ENCODE assay signal across 8 cellular contexts in genomic region chr15:91942676-91943417, GRCh38.
DNase-seq lines count a peak whose midpoint lies in the region; ATAC-seq and TF ChIP-seq lines count a peak whose summit lies in the region.

No MANE protein-coding gene starts in this region.

- DNase-seq in NCI-H2081 (lab: John Stamatoyannopoulos, UW) (peak; percentile 17 to 25), NCI-H2081 treated with DMSO at 0.1 percent for 48 hours (lab: John Stamatoyannopoulos, UW) (no peak), SK-MEL-5 (ENCODE audit: low read depth, low spot score) (peak; percentile 56), mucosa of descending colon (peak; percentile 70 to 89 (median 80)), type B pancreatic cell (ENCODE audit: extremely low spot score, unreplicated experiment) (no peak), germinal center (ENCODE audit: low spot score) (no peak)

- intact Hi-C loops in dendritic cell treated with granulocyte-macrophage colony-stimulating factor and Interleukin-4, amounts not matched to agents 40 ng/mL and 50 ng/mL, for 4 days (cut with micrococcal nuclease), result loop anchor here (2.0 to 10.0 kb wide), 3 partner anchors 22 to 132 kb away; partner anchors contain the start of gene SLCO3A1
- intact Hi-C loops in mucosa of descending colon (cut with DNase I, micrococcal nuclease), result no loop called here

- H3K27me3 Mint-ChIP-seq in dendritic cell treated with granulocyte-macrophage colony-stimulating factor and Interleukin-4, amounts not matched to agents 40 ng/mL and 50 ng/mL, for 4 days, result no peaks in the 10 kb centered on the region
- H3K27me3 Mint-ChIP-seq in type B pancreatic cell, result peaks cover 7% of the 10 kb centered on the region

- peak overlapping the region; percentile 69 for H3K4me3 Mint-ChIP-seq in dendritic cell treated with granulocyte-macrophage colony-stimulating factor and Interleukin-4, amounts not matched to agents 40 ng/mL and 50 ng/mL, for 4 days
- peak overlapping the region; percentile 85 for H3K4me3 Mint-ChIP-seq in type B pancreatic cell

- peak overlapping the region; percentile 92 for H3K27ac Mint-ChIP-seq in dendritic cell treated with granulocyte-macrophage colony-stimulating factor and Interleukin-4, amounts not matched to agents 40 ng/mL and 50 ng/mL, for 4 days
- peak overlapping the region; percentile 99 for H3K27ac Mint-ChIP-seq in type B pancreatic cell

- peaks cover 42% of the 10 kb centered on the region for H3K4me1 ChIP-seq in mucosa of descending colon (ENCODE audit: low read depth)

- peaks cover 97% of the 10 kb centered on the region for H3K4me1 Mint-ChIP-seq in dendritic cell treated with granulocyte-macrophage colony-stimulating factor and Interleukin-4, amounts not matched to agents 40 ng/mL and 50 ng/mL, for 4 days (ENCODE audit: low read depth)
- peaks cover 51% of the 10 kb centered on the region for H3K4me1 Mint-ChIP-seq in type B pancreatic cell (ENCODE audit: unreplicated experiment)

- in situ Hi-C loops in SK-MEL-5 (cut with HindIII; ENCODE audit: low pct_unique_long_range_greater_than_20kb, low sequenced_read_pairs), result no loop called here

- H3K36me3 Mint-ChIP-seq in dendritic cell treated with granulocyte-macrophage colony-stimulating factor and Interleukin-4, amounts not matched to agents 40 ng/mL and 50 ng/mL, for 4 days (ENCODE audit: low read depth), result peaks cover 14% of the 10 kb centered on the region
- peaks cover 9% of the 10 kb centered on the region for H3K36me3 Mint-ChIP-seq in type B pancreatic cell

- no peak for TF ChIP-seq CTCF in mucosa of descending colon (IDR thresholded peaks at IDR 0.05)
- no peak for TF ChIP-seq CTCF in type B pancreatic cell (conservative IDR thresholded peaks at IDR 0.05)

- H3K9me3 Mint-ChIP-seq in dendritic cell treated with granulocyte-macrophage colony-stimulating factor and Interleukin-4, amounts not matched to agents 40 ng/mL and 50 ng/mL, for 4 days, result peaks cover 7% of the 10 kb centered on the region
- peaks cover 4% of the 10 kb centered on the region for H3K9me3 Mint-ChIP-seq in type B pancreatic cell

- no peaks in the 10 kb centered on the region for H3K36me3 ChIP-seq in mucosa of descending colon (ENCODE audit: low read depth)

- no peaks in the 10 kb centered on the region for H3K9me3 ChIP-seq in mucosa of descending colon

- no peak overlapping the region for H3K4me3 ChIP-seq in mucosa of descending colon

- ATAC-seq in HG03571 (IDR thresholded peaks at IDR 0.05; ENCODE audit: unreplicated experiment) (peak; percentile 60), mucosa of descending colon (peak; percentile 83)

Comparison
In these comparisons a context has a peak if more than half of its experiments do, and no peak if none do; other contexts are left out.
1. DNase-seq: peak in NCI-H2081 (2 of 2), SK-MEL-5 (single experiment) and mucosa of descending colon (3 of 3); none in NCI-H2081 treated with DMSO at 0.1 percent for 48 hours (single experiment), type B pancreatic cell (single experiment) and germinal center (single experiment).